Comparison of ENCODE assay signal across 16 cellular contexts in the genomic region with DNA sequence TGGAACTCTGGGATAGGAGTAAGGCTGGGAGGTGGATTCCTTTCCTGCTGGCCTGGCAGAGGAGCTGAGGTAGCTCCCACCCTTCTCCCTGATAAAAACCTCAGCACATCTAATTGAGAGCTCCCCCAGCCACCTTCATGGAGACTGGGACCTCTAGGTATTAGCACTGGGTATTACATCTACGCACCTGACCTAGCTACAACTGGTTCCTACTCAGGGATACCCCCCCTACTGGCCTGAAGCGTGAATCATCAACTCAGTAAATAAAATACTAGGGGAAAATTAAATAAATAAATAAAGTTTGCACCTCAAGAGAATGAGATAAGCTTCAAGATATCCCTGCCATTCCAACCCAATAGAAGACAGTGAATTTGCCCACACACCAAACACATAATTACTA.
A peak's percentile ranks its signal among the peaks of the same experiment; 100 is the strongest.
DNase-seq lines count a peak whose midpoint lies in the region; ATAC-seq, FAIRE-seq and TF ChIP-seq lines count a peak whose summit lies in the region.
"Had no signal": no experiment of that assay in that cellular context is flagged by ENCODE, and none has a peak within 500 bp of the region (broad histone marks: within the 10 kb centered on the region; RNA-seq: fewer than 3 reads in every experiment).

No MANE protein-coding gene starts in this region.

- H2AFZ ChIP-seq in GM12878 (ENCODE audit: control insufficient read depth, low read depth, low read length), result no peak overlapping the region

- TF ChIP-seq CTCF in GM12878 (IDR thresholded peaks at IDR 0.05 in 2 of 3, conservative IDR thresholded peaks at IDR 0.05 in 1 of 3; ENCODE audit: control insufficient read depth in 2 of 3, extremely low read depth in 1 of 3, insufficient read depth in 1 of 3, low read depth in 3 of 3, low read length in 3 of 3) (peak in 1 of 3 experiments; percentile 24; a peak in 2 of 6 replicates), progenitor cell of endocrine pancreas (IDR thresholded peaks at IDR 0.05; ENCODE audit: unreplicated experiment) (peak; percentile 26)

- SMC1A ChIA-PET in GM12878 (lab: Charles Lee; ENCODE audit: uncharacterized antibody, unreplicated experiment), result interaction anchor here (0.7 to 1.4 kb wide), 2 partner anchors 9 to 94 kb away, joined by 3 to 7 read pairs; no protein-coding TSS in a partner anchor

- no peak for FAIRE-seq in GM12878 (lab: Jason Lieb, UNC)

- H3K9ac ChIP-seq in GM12878 (ENCODE audit: control insufficient read depth, insufficient read depth, low read length), result no peak overlapping the region

- H4K20me1 ChIP-seq in GM12878 (ENCODE audit: control insufficient read depth, insufficient read depth), result no peaks in the 10 kb centered on the region

- no peaks in the 10 kb centered on the region for H3K79me2 ChIP-seq in GM12878 (ENCODE audit: control insufficient read depth, insufficient read depth, low read length)

- WGBS in GM12878 (ENCODE audit: insufficient coverage, insufficient replicate concordance, low lambda C conversion rate, missing lambda C conversion rate), result 0% methylated on average over 2 of the region's 2 CpGs

- TF ChIP-seq EP300 in GM12878 (IDR thresholded peaks at IDR 0.05; ENCODE audit: borderline replicate concordance in 1 of 2, control insufficient read depth in 1 of 2, low read depth in 2 of 2, low read length in 2 of 2), result no peak

- H3K9me3 Mint-ChIP-seq in progenitor cell of endocrine pancreas (ENCODE audit: low read depth), result peaks cover 39% of the 10 kb centered on the region
- peaks cover 26% of the 10 kb centered on the region for H3K9me3 Mint-ChIP-seq in activated CD4-positive, alpha-beta memory T cell treated with anti-CD3 and anti-CD28 coated beads for 36 hours
- H3K9me3 Mint-ChIP-seq: activated naive CD8-positive, alpha-beta T cell treated with anti-CD3 and anti-CD28 coated beads, Interleukin-2, amount 10 ng/mL, durations not matched to agents 7 days and 5 days had no signal

- H3K36me3 Mint-ChIP-seq in progenitor cell of endocrine pancreas (ENCODE audit: insufficient read depth), result peaks cover 5% of the 10 kb centered on the region
- H3K36me3 Mint-ChIP-seq in activated CD4-positive, alpha-beta memory T cell treated with anti-CD3 and anti-CD28 coated beads for 36 hours, result peaks cover 3% of the 10 kb centered on the region
- H3K36me3 Mint-ChIP-seq: activated naive CD8-positive, alpha-beta T cell treated with anti-CD3 and anti-CD28 coated beads, Interleukin-2, amount 10 ng/mL, durations not matched to agents 7 days and 5 days had no signal

- intact Hi-C loops in GM12878 (cut with micrococcal nuclease; ENCODE audit: unreplicated experiment), result no loop called here
- intact Hi-C loops in activated CD4-positive, alpha-beta memory T cell treated with anti-CD3 and anti-CD28 coated beads for 36 hours (cut with micrococcal nuclease), result no loop called here

- H3K4me2 ChIP-seq in GM12878 (ENCODE audit: control insufficient read depth, insufficient read depth), result no peak overlapping the region

- no peak overlapping the region for H3K4me3 Mint-ChIP-seq in progenitor cell of endocrine pancreas (ENCODE audit: low read depth)
- no peak overlapping the region for H3K4me3 Mint-ChIP-seq in activated CD4-positive, alpha-beta memory T cell treated with anti-CD3 and anti-CD28 coated beads for 36 hours
- H3K4me3 Mint-ChIP-seq: activated naive CD8-positive, alpha-beta T cell treated with anti-CD3 and anti-CD28 coated beads, Interleukin-2, amount 10 ng/mL, durations not matched to agents 7 days and 5 days; IgD-negative memory B cell had no signal

- DNase-seq in SIG-M5 treated with dmso at 0.1 percent for 504 hours (lab: John Stamatoyannopoulos, UW; ENCODE audit: unreplicated experiment), result peak; percentile 7
- no peak for DNase-seq in SIG-M5 (lab: John Stamatoyannopoulos, UW)
- DNase-seq in GM12878 (ENCODE audit: low read depth, low spot score), result no peak
- no peak for DNase-seq in progenitor cell of endocrine pancreas (ENCODE audit: low spot score, unreplicated experiment)
- DNase-seq in NCI-H1417 (lab: John Stamatoyannopoulos, UW), result no peak
- DNase-seq in stimulated activated CD8-positive, alpha-beta memory T cell treated with anti-CD3 and anti-CD28 coated beads, Interleukin-4, amount 100 ng/mL, for 48 hours, result no peak
- no peak for DNase-seq in activated CD4-positive, alpha-beta memory T cell treated with anti-CD3 and anti-CD28 coated beads for 36 hours
- DNase-seq: activated naive CD8-positive, alpha-beta T cell treated with anti-CD3 and anti-CD28 coated beads, Interleukin-2, amount 10 ng/mL, durations not matched to agents 7 days and 5 days; cortex of kidney; NCI-H2081; OCI-M1; T-helper 9 cell; upper lobe of left lung had no signal

- RAD21 ChIA-PET in GM12878 (lab: Charles Lee; ENCODE audit: unreplicated experiment), result interaction anchor here (1.6 kb wide), 1 partner anchor 14 kb away, joined by 3 read pairs; no protein-coding TSS in a partner anchor

- no peak overlapping the region for H3K4me3 ChIP-seq in GM12878
- H3K4me3 ChIP-seq: upper lobe of left lung had no signal

- ATAC-seq in HG03520 (IDR thresholded peaks at IDR 0.05; ENCODE audit: unreplicated experiment), result peak; percentile 65
- ATAC-seq in GM12878, result peak; percentile 75

- in situ Hi-C loops in GM12878 (cut with MboI), result no loop called here

- no peaks in the 10 kb centered on the region for H3K36me3 ChIP-seq in GM12878 (ENCODE audit: control insufficient read depth in 2 of 2, insufficient read depth in 2 of 2, low read length in 1 of 2)
- H3K36me3 ChIP-seq: neutrophil, upper lobe of left lung had no signal

- CTCF ChIA-PET in GM12878 (lab: Yijun Ruan, JAX), result interaction anchor here (0.6 to 1.5 kb wide), 4 partner anchors 90 to 111 kb away, joined by 3 to 4 read pairs (median 4); no protein-coding TSS in a partner anchor
- CTCF ChIA-PET in activated CD4-positive, alpha-beta memory T cell treated with anti-CD3 and anti-CD28 coated beads for 36 hours (lab: Charles Lee), result no interaction called here

- no peaks in the 10 kb centered on the region for H3K9me3 ChIP-seq in GM12878 (replicated peaks; ENCODE audit: control insufficient read depth, insufficient read depth, low read length)
- H3K9me3 ChIP-seq: neutrophil had no signal

- no peak for TF ChIP-seq POLR2A in GM12878 (IDR thresholded peaks at IDR 0.05; ENCODE audit: low read depth, low read length)

- no peak overlapping the region for H3K27ac ChIP-seq in GM12878 (ENCODE audit: control insufficient read depth, insufficient read depth)
- H3K27ac ChIP-seq: neutrophil, upper lobe of left lung had no signal

- no peak overlapping the region for H3K27ac Mint-ChIP-seq in progenitor cell of endocrine pancreas
- H3K27ac Mint-ChIP-seq in activated CD4-positive, alpha-beta memory T cell treated with anti-CD3 and anti-CD28 coated beads for 36 hours, result no peak overlapping the region
- H3K27ac Mint-ChIP-seq: activated naive CD8-positive, alpha-beta T cell treated with anti-CD3 and anti-CD28 coated beads, Interleukin-2, amount 10 ng/mL, durations not matched to agents 7 days and 5 days; IgD-negative memory B cell had no signal

- no peaks in the 10 kb centered on the region for H3K27me3 Mint-ChIP-seq in progenitor cell of endocrine pancreas
- peaks cover 2% of the 10 kb centered on the region for H3K27me3 Mint-ChIP-seq in activated CD4-positive, alpha-beta memory T cell treated with anti-CD3 and anti-CD28 coated beads for 36 hours
- H3K27me3 Mint-ChIP-seq: activated naive CD8-positive, alpha-beta T cell treated with anti-CD3 and anti-CD28 coated beads, Interleukin-2, amount 10 ng/mL, durations not matched to agents 7 days and 5 days; IgD-negative memory B cell had no signal

- no peaks in the 10 kb centered on the region for H3K27me3 ChIP-seq in GM12878 (replicated peaks in 1 of 2; ENCODE audit: control insufficient read depth in 2 of 2, insufficient read depth in 2 of 2, low read length in 1 of 2)
- H3K27me3 ChIP-seq: neutrophil, upper lobe of left lung had no signal

- BruUV-seq in GM12878 (replicated peaks; lab: Mats Ljungman, UMichigan), result no TSS peak

- TF ChIP-seq RAD21 in GM12878 (IDR thresholded peaks at IDR 0.05; ENCODE audit: insufficient read depth, low read depth, low read length), result no peak

- no peaks in the 10 kb centered on the region for H3K4me1 Mint-ChIP-seq in progenitor cell of endocrine pancreas (ENCODE audit: low read depth)
- H3K4me1 Mint-ChIP-seq in activated CD4-positive, alpha-beta memory T cell treated with anti-CD3 and anti-CD28 coated beads for 36 hours (ENCODE audit: low read depth), result peaks cover 1% of the 10 kb centered on the region
- H3K4me1 Mint-ChIP-seq: activated naive CD8-positive, alpha-beta T cell treated with anti-CD3 and anti-CD28 coated beads, Interleukin-2, amount 10 ng/mL, durations not matched to agents 7 days and 5 days; IgD-negative memory B cell had no signal

- POLR2A ChIA-PET in GM12878 (lab: Charles Lee), result no interaction called here
- POLR2A ChIA-PET in activated CD4-positive, alpha-beta memory T cell treated with anti-CD3 and anti-CD28 coated beads for 36 hours (lab: Charles Lee), result no interaction called here

- no peaks in the 10 kb centered on the region for H3K4me1 ChIP-seq in GM12878 (ENCODE audit: control insufficient read depth, insufficient read depth, low read length)
- H3K4me1 ChIP-seq: upper lobe of left lung had no signal

TF ChIP-seq in GM12878, 131 proteins besides CTCF, POLR2A, EP300 and RAD21 (continues in another document):
- TF ChIP-seq MLLT1 (IDR thresholded peaks at IDR 0.05) (no peak), BCL11A (IDR thresholded peaks at IDR 0.05; ENCODE audit: low read depth, low read length) (no peak)
- TF ChIP-seq, protein P1, sequence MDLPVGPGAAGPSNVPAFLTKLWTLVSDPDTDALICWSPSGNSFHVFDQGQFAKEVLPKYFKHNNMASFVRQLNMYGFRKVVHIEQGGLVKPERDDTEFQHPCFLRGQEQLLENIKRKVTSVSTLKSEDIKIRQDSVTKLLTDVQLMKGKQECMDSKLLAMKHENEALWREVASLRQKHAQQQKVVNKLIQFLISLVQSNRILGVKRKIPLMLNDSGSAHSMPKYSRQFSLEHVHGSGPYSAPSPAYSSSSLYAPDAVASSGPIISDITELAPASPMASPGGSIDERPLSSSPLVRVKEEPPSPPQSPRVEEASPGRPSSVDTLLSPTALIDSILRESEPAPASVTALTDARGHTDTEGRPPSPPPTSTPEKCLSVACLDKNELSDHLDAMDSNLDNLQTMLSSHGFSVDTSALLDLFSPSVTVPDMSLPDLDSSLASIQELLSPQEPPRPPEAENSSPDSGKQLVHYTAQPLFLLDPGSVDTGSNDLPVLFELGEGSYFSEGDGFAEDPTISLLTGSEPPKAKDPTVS (IDR thresholded peaks at IDR 0.05; ENCODE audit: low read depth, low read length), result no peak
